In the genomic region with DNA sequence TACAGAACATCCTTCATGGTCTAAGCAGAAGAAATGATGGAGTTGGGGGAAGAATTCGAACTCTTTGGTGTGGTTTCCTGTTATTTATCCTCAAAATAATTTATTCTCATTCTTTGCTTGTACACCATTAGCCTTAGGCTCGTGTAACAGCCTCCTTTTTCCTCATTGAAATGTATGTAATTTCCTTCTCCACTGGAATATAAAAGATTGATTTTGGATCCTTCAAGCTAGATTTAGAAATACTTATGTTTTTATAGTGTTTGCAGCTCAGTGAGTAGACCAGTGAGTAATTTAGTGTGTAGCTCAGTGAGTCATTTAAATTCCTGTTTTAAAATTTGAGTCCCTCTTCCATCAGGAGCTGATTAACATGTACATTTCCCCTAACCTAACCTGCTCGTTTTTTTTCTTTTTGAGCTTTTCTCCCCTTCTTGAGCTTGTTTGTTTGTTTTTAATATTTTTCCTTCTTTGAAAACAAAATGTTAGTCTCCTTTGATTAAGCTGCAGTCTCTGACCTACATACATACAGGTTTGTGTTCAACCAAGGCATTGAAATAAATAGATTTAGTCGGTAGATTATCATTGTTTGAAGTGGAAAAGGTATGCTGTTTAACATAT, we compare ENCODE assay signal across 9 cellular contexts. TPM values are rescaled to one million over a fixed set of nuclear protein-coding genes. Genes with fewer than 3 reads are reported as not detected.
DNase-seq lines count a peak whose midpoint lies in the region; ATAC-seq and TF ChIP-seq lines count a peak whose summit lies in the region.
"Had no signal": no experiment of that assay in that cellular context is flagged by ENCODE, and none has a peak within 500 bp of the region (broad histone marks: within the 10 kb centered on the region; RNA-seq: fewer than 3 reads in every experiment).

No MANE protein-coding gene starts in this region.

- peaks cover 76% of the 10 kb centered on the region for H3K4me1 ChIP-seq in upper lobe of right lung
- peaks cover 0 to 81% (median 34%) of the 10 kb centered on the region in 4 donors for H3K4me1 ChIP-seq in tibial artery

- intact Hi-C loops in activated naive CD4-positive, alpha-beta T cell treated with anti-CD3 and anti-CD28 coated beads for 36 hours (cut with micrococcal nuclease), result loop anchor here (1.0 to 10.0 kb wide), 3 partner anchors 9 to 1115 kb away; no protein-coding TSS in a partner anchor
- intact Hi-C loops in upper lobe of right lung (cut with DNase I), result no loop called here
- intact Hi-C loops in tibial artery (cut with DNase I; ENCODE audit: low total_unique reads), result no loop called here

- H3K4me3 ChIP-seq in upper lobe of right lung (no peak overlapping the region), tibial artery (no peak overlapping the region)

- TF ChIP-seq CTCF in upper lobe of right lung (IDR thresholded peaks at IDR 0.05), result no peak
- no peak for TF ChIP-seq CTCF in tibial artery (IDR thresholded peaks at IDR 0.05)

- H3K4me1 Mint-ChIP-seq in activated naive CD4-positive, alpha-beta T cell treated with anti-CD3 and anti-CD28 coated beads for 36 hours (ENCODE audit: low read depth), result peaks cover 84% of the 10 kb centered on the region
- peaks cover 73% of the 10 kb centered on the region for H3K4me1 Mint-ChIP-seq in activated naive CD8-positive, alpha-beta T cell treated with anti-CD3 and anti-CD28 coated beads for 36 hours

- no peak for DNase-seq in activated naive CD4-positive, alpha-beta T cell treated with anti-CD3 and anti-CD28 coated beads for 36 hours
- DNase-seq in activated naive CD4-positive, alpha-beta T cell treated with Interleukin-2 at 50 U/mL for 16 hours, result no peak
- DNase-seq in activated naive CD8-positive, alpha-beta T cell treated with anti-CD3 and anti-CD28 coated beads for 36 hours, result no peak
- peak; percentile 38 for DNase-seq in glomerular visceral epithelial cell (ENCODE audit: extremely low spot score)
- no peak for DNase-seq in upper lobe of right lung
- DNase-seq in tibial artery, result no peak
- no peak for DNase-seq in NCI-H1417 treated with DMSO at 0.1 percent for 48 hours (lab: John Stamatoyannopoulos, UW)

- H3K27me3 Mint-ChIP-seq in activated naive CD4-positive, alpha-beta T cell treated with anti-CD3 and anti-CD28 coated beads for 36 hours (ENCODE audit: low read depth), result no peaks in the 10 kb centered on the region
- H3K27me3 Mint-ChIP-seq in activated naive CD8-positive, alpha-beta T cell treated with anti-CD3 and anti-CD28 coated beads for 36 hours, result no peaks in the 10 kb centered on the region

- no peaks in the 10 kb centered on the region for H3K27me3 ChIP-seq in upper lobe of right lung
- H3K27me3 ChIP-seq in tibial artery, result no peaks in the 10 kb centered on the region

- H3K36me3 ChIP-seq in upper lobe of right lung, result no peaks in the 10 kb centered on the region
- H3K36me3 ChIP-seq in tibial artery, result no peaks in the 10 kb centered on the region

- H3K27ac ChIP-seq in upper lobe of right lung, result peak overlapping the region; percentile 12
- H3K27ac ChIP-seq in tibial artery, result peak overlapping the region in 1 of 2 donors; percentile 47
- H3K27ac ChIP-seq: HL-60 had no signal

- CTCF ChIA-PET in activated naive CD4-positive, alpha-beta T cell treated with anti-CD3 and anti-CD28 coated beads for 36 hours (lab: Charles Lee), result interaction anchor here (0.6 to 2.0 kb wide), 13 partner anchors 9 to 559 kb away, joined by 3 to 8 read pairs (median 4); no protein-coding TSS in a partner anchor

- H3K9me3 ChIP-seq in upper lobe of right lung (no peaks in the 10 kb centered on the region), tibial artery (no peaks in the 10 kb centered on the region)

- H3K4me3 Mint-ChIP-seq in activated naive CD4-positive, alpha-beta T cell treated with anti-CD3 and anti-CD28 coated beads for 36 hours, result peak overlapping the region; percentile 69
- peak overlapping the region; percentile 50 for H3K4me3 Mint-ChIP-seq in activated naive CD8-positive, alpha-beta T cell treated with anti-CD3 and anti-CD28 coated beads for 36 hours

- ATAC-seq in upper lobe of right lung (no peak), HG02623 (IDR thresholded peaks at IDR 0.05; ENCODE audit: unreplicated experiment) (no peak)

- H3K27ac Mint-ChIP-seq in activated naive CD4-positive, alpha-beta T cell treated with anti-CD3 and anti-CD28 coated beads for 36 hours, result peak overlapping the region; percentile 85
- peak overlapping the region; percentile 76 for H3K27ac Mint-ChIP-seq in activated naive CD8-positive, alpha-beta T cell treated with anti-CD3 and anti-CD28 coated beads for 36 hours

- H3K9me3 Mint-ChIP-seq in activated naive CD4-positive, alpha-beta T cell treated with anti-CD3 and anti-CD28 coated beads for 36 hours, result no peaks in the 10 kb centered on the region
- H3K9me3 Mint-ChIP-seq in activated naive CD8-positive, alpha-beta T cell treated with anti-CD3 and anti-CD28 coated beads for 36 hours, result peaks cover 4% of the 10 kb centered on the region

- H3K36me3 Mint-ChIP-seq in activated naive CD4-positive, alpha-beta T cell treated with anti-CD3 and anti-CD28 coated beads for 36 hours (ENCODE audit: low read depth), result no peaks in the 10 kb centered on the region
- H3K36me3 Mint-ChIP-seq in activated naive CD8-positive, alpha-beta T cell treated with anti-CD3 and anti-CD28 coated beads for 36 hours, result peaks cover 9% of the 10 kb centered on the region

RNA-seq across cellular contexts. Expression of gene USP3, which starts 5.6 kb away (rescaled TPM):
- 10 to 100 TPM; 49.9 to 52.2 TPM for total RNA-seq in activated naive CD4-positive, alpha-beta T cell treated with anti-CD3 and anti-CD28 coated beads for 36 hours
- total RNA-seq in activated naive CD8-positive, alpha-beta T cell treated with anti-CD3 and anti-CD28 coated beads for 36 hours, result 10 to 100 TPM; 42.2 to 46.0 TPM
- total RNA-seq in upper lobe of right lung, result 62.5 TPM
